9 cellular contexts compared by ENCODE assay signal in genomic region chr10:30583778-30584415, GRCh38. TPM values are rescaled to one million over a fixed set of nuclear protein-coding genes. Genes with fewer than 3 reads are reported as not detected.
A peak's percentile ranks its signal among the peaks of the same experiment; 100 is the strongest.
DNase-seq lines count a peak whose midpoint lies in the region; ATAC-seq and TF ChIP-seq lines count a peak whose summit lies in the region.
"Had no signal": no experiment of that assay in that cellular context is flagged by ENCODE, and none has a peak within 500 bp of the region (broad histone marks: within the 10 kb centered on the region; RNA-seq: fewer than 3 reads in every experiment).

No MANE protein-coding gene starts in this region.

- H3K27ac ChIP-seq in KMS-11 (peak overlapping the region; percentile 55), adrenal gland (peak overlapping the region; percentile 12 to 81 (median 65)), right cardiac atrium (ENCODE audit: low read length) (peak overlapping the region; percentile 95)

- WGBS in adrenal gland, 4 donors = 32 to 35% (median 34%) methylated on average over 14 to 15 of the region's 15 CpGs
- WGBS in right cardiac atrium = 28% methylated on average over 15 of the region's 15 CpGs

- H4K20me1 ChIP-seq in KMS-11 (ENCODE audit: insufficient read depth) = no peaks in the 10 kb centered on the region

- ATAC-seq in GM19452 (IDR thresholded peaks at IDR 0.05; ENCODE audit: unreplicated experiment) = peak; percentile 65
- peak; percentile 88 to 94 for ATAC-seq in right cardiac atrium

- TF ChIP-seq CTCF in KMS-11 (conservative IDR thresholded peaks at IDR 0.05; ENCODE audit: low read depth, low read length) (no peak), adrenal gland (IDR thresholded peaks at IDR 0.05) (no peak)

- H3K4me1 ChIP-seq in KMS-11 (ENCODE audit: low read depth, poor library complexity, severe bottlenecking) (peaks cover 21% of the 10 kb centered on the region), adrenal gland (replicated peaks in 1 of 2) (peaks cover 6 to 13% of the 10 kb centered on the region in 2 donors), right cardiac atrium (ENCODE audit: control insufficient read depth, insufficient read depth, low read length) (peaks cover 5% of the 10 kb centered on the region)

- no peaks in the 10 kb centered on the region for H3K79me2 ChIP-seq in KMS-11 (ENCODE audit: insufficient read depth, low read depth)

- DNase-seq in COLO829 (ENCODE audit: low spot score) = peak; percentile 58
- DNase-seq in adrenal gland = peak; percentile 56 to 92 (median 82)
- DNase-seq in right cardiac atrium = peak; percentile 59 to 81 (median 73)
- DNase-seq in skeletal muscle cell (ENCODE audit: low read depth) = peak; percentile 55
- DNase-seq in OCI-M2 (lab: John Stamatoyannopoulos, UW; ENCODE audit: unreplicated experiment) = no peak
- no peak for DNase-seq in NK-92 (lab: John Stamatoyannopoulos, UW; ENCODE audit: unreplicated experiment)

- H3K9me3 ChIP-seq in adrenal gland (replicated peaks in 1 of 3) = no peaks in the 10 kb centered on the region
- no peaks in the 10 kb centered on the region for H3K9me3 ChIP-seq in right cardiac atrium (ENCODE audit: control insufficient read depth, low read length)

- peak overlapping the region; percentile 38 for H3K4me3 ChIP-seq in KMS-11 (IDR thresholded peaks at IDR 0.05; ENCODE audit: insufficient read depth, low read depth, low read length)
- H3K4me3 ChIP-seq in adrenal gland = peak overlapping the region in 1 of 4 donors; percentile 48
- peak overlapping the region; percentile 58 for H3K4me3 ChIP-seq in right cardiac atrium (ENCODE audit: low read length)
- H3K4me3 ChIP-seq in skeletal muscle cell (ENCODE audit: low read depth, low read length) = peak overlapping the region; percentile 21

- H3K4me2 ChIP-seq in KMS-11 = peak overlapping the region; percentile 83

- no peak for TF ChIP-seq POLR2A in adrenal gland (IDR thresholded peaks at IDR 0.05)

- H3K27me3 ChIP-seq in KMS-11 (ENCODE audit: insufficient read depth, low read depth) (no peaks in the 10 kb centered on the region), adrenal gland (no peaks in the 10 kb centered on the region), right cardiac atrium (ENCODE audit: control insufficient read depth, insufficient read depth) (no peaks in the 10 kb centered on the region)

- H3K9ac ChIP-seq in KMS-11 = peak overlapping the region; percentile 48; the same call in 1 of the 2 replicates

- H3K36me3 ChIP-seq in KMS-11 (ENCODE audit: insufficient read depth) (no peaks in the 10 kb centered on the region), adrenal gland (replicated peaks in 1 of 2) (no peaks in the 10 kb centered on the region)

- peak overlapping the region; percentile 72 for H2AFZ ChIP-seq in KMS-11 (ENCODE audit: low read depth)

- intact Hi-C loops in adrenal gland (cut with DNase I) (no loop called here), right cardiac atrium (cut with DNase I) (loop anchor here in 2 of 4 donors (10.0 kb wide), 1 partner anchor 49 kb away; no protein-coding TSS in a partner anchor)

RNA-seq across cellular contexts. Expression of gene LYZL2, which starts 45.7 kb away (rescaled TPM):
- total RNA-seq in adrenal gland (not detected), right cardiac atrium (not detected)
- polyA plus RNA-seq in adrenal gland (not detected), right cardiac atrium (not detected)
- total RNA-seq: subcutaneous adipose tissue had no signal

Comparison
In these comparisons a context has a peak if more than half of its experiments do, and no peak if none do; other contexts are left out.
1. DNase-seq: peak in COLO829 (single experiment), adrenal gland (7 of 7), right cardiac atrium (3 of 3) and skeletal muscle cell (single experiment); none in OCI-M2 (single experiment) and NK-92 (single experiment).
2. Peak in every context shown above with its lines, with median percentiles within 50 percentile points of each other: H3K27ac ChIP-seq.